19 cellular contexts compared by ENCODE assay signal in the genomic region with DNA sequence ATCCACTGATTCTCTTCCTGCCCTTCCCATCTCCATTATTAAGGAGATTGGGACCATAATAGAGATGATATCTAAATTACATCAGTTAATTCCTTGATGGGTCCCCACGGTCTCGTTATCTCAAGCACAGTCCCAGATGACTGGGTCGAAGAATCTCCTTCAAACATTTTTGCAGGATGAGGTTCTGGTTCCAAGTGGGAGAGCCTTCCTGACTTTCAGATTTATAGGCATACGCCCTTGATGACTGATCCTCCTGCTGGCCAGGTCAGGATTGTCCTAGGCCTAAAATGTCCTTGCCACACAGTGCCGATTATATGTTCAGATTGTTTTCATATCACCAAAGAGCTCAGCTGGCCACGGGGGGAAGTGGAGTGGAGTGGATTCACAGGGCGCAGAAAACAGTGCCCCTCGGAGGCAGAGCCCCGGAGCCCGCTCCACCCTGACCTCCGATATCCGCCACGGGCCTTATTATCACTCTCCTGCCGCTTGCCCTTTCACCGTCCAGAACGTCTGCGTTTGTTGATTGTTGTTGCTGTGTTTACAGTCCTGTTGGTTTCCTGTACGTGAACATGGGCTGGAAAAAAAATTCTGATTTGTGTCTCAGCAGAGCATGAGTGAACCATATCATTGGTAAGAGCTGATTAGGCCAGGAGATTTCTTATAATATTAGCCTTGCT. TPM values are rescaled to one million over a fixed set of nuclear protein-coding genes. Genes with fewer than 3 reads are reported as not detected.
"Had no signal": no experiment of that assay in that cellular context is flagged by ENCODE, and none has a peak within 500 bp of the region (broad histone marks: within the 10 kb centered on the region; RNA-seq: fewer than 3 reads in every experiment).

No MANE protein-coding gene starts in this region.

- H3K9me3 ChIP-seq: gastrocnemius medialis, lower lobe of right lung, ovary, spleen, testis, tibial nerve had no signal

- H3K4me2 ChIP-seq: neural progenitor cell had no signal

- H3K36me3 ChIP-seq: gastrocnemius medialis, lower lobe of right lung, neural progenitor cell, ovary, spleen, tibial nerve had no signal

- H2AFZ ChIP-seq: neural progenitor cell had no signal

- DNase-seq: gastrocnemius medialis; immature natural killer cell; lower lobe of right lung; midbrain; nucleus accumbens; ovary; spleen; stimulated activated CD4-positive, alpha-beta T cell treated with anti-CD3 and anti-CD28 coated beads, Interleukin-15, amount 100 ng/mL, for 24 hours; stimulated activated CD4-positive, alpha-beta T cell treated with anti-CD3 and anti-CD28 coated beads, Interleukin-1b, Interleukin-23, amount 100 ng/mL, for 48 hours; stimulated activated CD4-positive, alpha-beta T cell treated with anti-CD3 and anti-CD28 coated beads, Interleukin-4, amount 100 ng/mL, for 24 hours; testis had no signal

- H3K9ac ChIP-seq: neural progenitor cell had no signal

- H3K27me3 ChIP-seq: ovary, testis had no signal

- ATAC-seq: esophagus mucosa; gastrocnemius medialis; lower lobe of right lung; natural killer cell treated with Interleukin-12 subunit alpha and Interleukin-12 subunit beta and Interleukin-15 and Interleukin-18, amount 100 ng/mL, for 72 hours; sciatic nerve; stimulated activated memory B cell treated with anti-CD40 and anti-IgM and Interleukin-4, amounts not matched to agents 10 μg/mL and 1 μg/mL and 100 μg/mL, for 72 hours had no signal

- H3K27ac ChIP-seq: gastrocnemius medialis, lower lobe of right lung, neural progenitor cell, ovary, spleen, testis, tibial nerve had no signal

- FAIRE-seq: keratinocyte, urothelium cell line had no signal

- H3K4me3 ChIP-seq: gastrocnemius medialis, lower lobe of right lung, neural progenitor cell, ovary, spleen, testis, tibial nerve had no signal

- H3K4me1 ChIP-seq: lower lobe of right lung, testis, tibial nerve had no signal

RNA-seq across cellular contexts. Expression of a gene that starts 8.9 kb away (rescaled TPM):
- total RNA-seq: natural killer cell treated with Interleukin-12 subunit alpha and Interleukin-12 subunit beta and Interleukin-15 and Interleukin-18, amount 100 ng/mL, for 72 hours had no signal
